Comparison of ENCODE assay signal across 15 cellular contexts in genomic region chr6:56671160-56671559, GRCh38. TPM values are rescaled to one million over a fixed set of nuclear protein-coding genes. Genes with fewer than 3 reads are reported as not detected.
A peak's percentile ranks its signal among the peaks of the same experiment; 100 is the strongest.
DNase-seq lines count a peak whose midpoint lies in the region; ATAC-seq and TF ChIP-seq lines count a peak whose summit lies in the region.
"Had no signal": no experiment of that assay in that cellular context is flagged by ENCODE, and none has a peak within 500 bp of the region (broad histone marks: within the 10 kb centered on the region; RNA-seq: fewer than 3 reads in every experiment).

No MANE protein-coding gene starts in this region.

- H3K36me3 ChIP-seq in A673 (ENCODE audit: insufficient read depth, low read length, poor library complexity, severe bottlenecking), result no peaks in the 10 kb centered on the region
- 0 out of 2 replicates have a peak, but pooled peaks cover 3% of the 10 kb centered on the region for H3K36me3 ChIP-seq in Loucy (ENCODE audit: insufficient read depth, low read length)
- H3K36me3 ChIP-seq in colonic mucosa, result no peaks in the 10 kb centered on the region
- H3K36me3 ChIP-seq: gastroesophageal sphincter had no signal

- POLR2A ChIA-PET in A673 (lab: Charles Lee; ENCODE audit: low non-redundant PET), result no interaction called here

- H3K9me2 ChIP-seq in Loucy (replicated peaks; ENCODE audit: low read depth, low read length), result no peaks in the 10 kb centered on the region

- peaks cover 3% of the 10 kb centered on the region for H3K9me3 Mint-ChIP-seq in nephron
- H3K9me3 Mint-ChIP-seq: activated naive CD4-positive, alpha-beta T cell treated with anti-CD3 and anti-CD28 coated beads, Interleukin-2, amount 50 U/mL, for 24 hours had no signal

- H2AFZ ChIP-seq in Loucy (ENCODE audit: low read length), result peak overlapping the region; percentile 67; the same call in 1 of the 2 replicates

- H3K79me2 ChIP-seq in Loucy (ENCODE audit: insufficient read depth, low read length), result no peaks in the 10 kb centered on the region

- H3K27me3 Mint-ChIP-seq in nephron (ENCODE audit: low read depth), result peaks cover 3% of the 10 kb centered on the region

- H3K36me3 Mint-ChIP-seq in nephron (ENCODE audit: low read depth), result peaks cover 11% of the 10 kb centered on the region
- H3K36me3 Mint-ChIP-seq: activated naive CD4-positive, alpha-beta T cell treated with anti-CD3 and anti-CD28 coated beads, Interleukin-2, amount 50 U/mL, for 24 hours had no signal

- H3K27ac ChIP-seq in A673 (ENCODE audit: low read depth, low read length, poor library complexity, severe bottlenecking) (peak overlapping the region; percentile 59), colonic mucosa (peak overlapping the region; percentile 85)

- DNase-seq in A673 (ENCODE audit: low spot score), result no peak
- DNase-seq in colonic mucosa, result no peak
- no peak for DNase-seq in DMS79 treated with DMSO at 0.1 percent for 48 hours (lab: John Stamatoyannopoulos, UW)
- no peak for DNase-seq in SKM-1 treated with dmso at 0.1 percent for 144 hours (lab: John Stamatoyannopoulos, UW; ENCODE audit: unreplicated experiment)
- DNase-seq in MV-4-11 (lab: John Stamatoyannopoulos, UW), result no peak
- DNase-seq: DMS79; NCI-H1436 treated with DMSO at 0.1 percent for 48 hours; NCI-H774; stimulated activated CD4-positive, alpha-beta T cell treated with anti-CD3 and anti-CD28 coated beads, Interleukin-15, amount 100 ng/mL, for 24 hours had no signal

- peak overlapping the region; percentile 67 for H3K4me2 ChIP-seq in Loucy (ENCODE audit: low read depth, low read length, poor library complexity, severe bottlenecking)

- no TSS peak for BruUV-seq in A673 (replicated peaks; lab: Mats Ljungman, UMichigan)

- peaks cover 10% of the 10 kb centered on the region; the same call in 1 of the 2 replicates for H3F3A ChIP-seq in Loucy (ENCODE audit: low read depth)

- no peak for ATAC-seq in GM21447 (IDR thresholded peaks at IDR 0.05; ENCODE audit: unreplicated experiment)

- H3K9me3 ChIP-seq in A673 (ENCODE audit: low read depth, low read length, poor library complexity, severe bottlenecking), result no peaks in the 10 kb centered on the region
- H3K9me3 ChIP-seq in Loucy (ENCODE audit: insufficient read depth, low read depth, low read length), result no peaks in the 10 kb centered on the region
- H3K9me3 ChIP-seq in colonic mucosa, result no peaks in the 10 kb centered on the region
- H3K9me3 ChIP-seq: gastroesophageal sphincter, SJCRH30 had no signal

- H4K20me1 ChIP-seq in Loucy (ENCODE audit: insufficient read depth, low read length, poor library complexity, severe bottlenecking), result no peaks in the 10 kb centered on the region

- H3K4me3 ChIP-seq in A673 (ENCODE audit: low read depth, low read length, poor library complexity, severe bottlenecking) (no peak overlapping the region), Loucy (ENCODE audit: low read length, poor library complexity, severe bottlenecking) (peak overlapping the region; percentile 45), colonic mucosa (no peak overlapping the region)
- H3K4me3 ChIP-seq: gastroesophageal sphincter, SJCRH30 had no signal

- CTCF ChIA-PET in A673 (lab: Charles Lee), result no interaction called here

- peaks cover 23% of the 10 kb centered on the region for H3K4me1 Mint-ChIP-seq in nephron
- H3K4me1 Mint-ChIP-seq: activated naive CD4-positive, alpha-beta T cell treated with anti-CD3 and anti-CD28 coated beads, Interleukin-2, amount 50 U/mL, for 24 hours had no signal

- intact Hi-C loops in A673 (cut with micrococcal nuclease; ENCODE audit: unreplicated experiment) (no loop called here), colonic mucosa (cut with DNase I) (no loop called here)

- no peaks in the 10 kb centered on the region for H3K27me3 ChIP-seq in A673 (replicated peaks; ENCODE audit: insufficient read depth, low read depth, low read length, poor library complexity)
- no peaks in the 10 kb centered on the region for H3K27me3 ChIP-seq in Loucy (ENCODE audit: insufficient read depth, low read length, poor library complexity, severe bottlenecking)
- H3K27me3 ChIP-seq in colonic mucosa, result no peaks in the 10 kb centered on the region
- H3K27me3 ChIP-seq: gastroesophageal sphincter, SJCRH30 had no signal

- H3K9ac ChIP-seq in Loucy (ENCODE audit: low read depth, low read length, poor library complexity, severe bottlenecking) (peak overlapping the region; percentile 69), colonic mucosa (ENCODE audit: low read depth in 2 of 2, low read length in 2 of 2) (peak overlapping the region in 1 of 2 donors; percentile 64)

- no peak for TF ChIP-seq CTCF in A673 (conservative IDR thresholded peaks at IDR 0.05; ENCODE audit: low read depth, low read length)
- peak; percentile 52 for TF ChIP-seq CTCF in Loucy (conservative IDR thresholded peaks at IDR 0.05; ENCODE audit: low read length)
- no peak for TF ChIP-seq CTCF in colonic mucosa (IDR thresholded peaks at IDR 0.05)
- TF ChIP-seq CTCF in nephron (IDR thresholded peaks at IDR 0.05; ENCODE audit: unreplicated experiment in 3 of 3), result no peak

- H3K4me1 ChIP-seq in A673 (ENCODE audit: insufficient read depth, low read length, poor library complexity, severe bottlenecking), result peaks cover 19% of the 10 kb centered on the region
- peaks cover 48% of the 10 kb centered on the region for H3K4me1 ChIP-seq in Loucy (ENCODE audit: insufficient read depth, low read length, poor library complexity, severe bottlenecking)
- H3K4me1 ChIP-seq in colonic mucosa, result peaks cover 7% of the 10 kb centered on the region

- H3K27ac Mint-ChIP-seq in nephron, result peak overlapping the region; percentile 52 to 80 (median 76)
- H3K27ac Mint-ChIP-seq: activated naive CD4-positive, alpha-beta T cell treated with anti-CD3 and anti-CD28 coated beads, Interleukin-2, amount 50 U/mL, for 24 hours had no signal

- no peak overlapping the region for H3K4me3 Mint-ChIP-seq in nephron
- H3K4me3 Mint-ChIP-seq: activated naive CD4-positive, alpha-beta T cell treated with anti-CD3 and anti-CD28 coated beads, Interleukin-2, amount 50 U/mL, for 24 hours had no signal

RNA-seq across cellular contexts. Expression of gene DST, which starts 28.5 kb away (rescaled TPM):
- 71.8 and 73.2 TPM in 2 replicates for total RNA-seq in A673 (2021)
- total RNA-seq in colonic mucosa, result 100 to 1,000 TPM; 115 to 197 TPM
